ENCODE assay signal across 17 cellular contexts in genomic region chr2:108316194-108316880, GRCh38. TPM values are rescaled to one million over a fixed set of nuclear protein-coding genes. Genes with fewer than 3 reads are reported as not detected.
A peak's percentile ranks its signal among the peaks of the same experiment; 100 is the strongest.
DNase-seq lines count a peak whose midpoint lies in the region; ATAC-seq and TF ChIP-seq lines count a peak whose summit lies in the region.
"Had no signal": no experiment of that assay in that cellular context is flagged by ENCODE, and none has a peak within 500 bp of the region (broad histone marks: within the 10 kb centered on the region; RNA-seq: fewer than 3 reads in every experiment).

No MANE protein-coding gene starts in this region.

- peak overlapping the region; percentile 39 for H3K4me3 Mint-ChIP-seq in type B pancreatic cell
- no peak overlapping the region for H3K4me3 Mint-ChIP-seq in activated CD4-positive, alpha-beta memory T cell treated with anti-CD3 and anti-CD28 coated beads for 36 hours
- no peak overlapping the region for H3K4me3 Mint-ChIP-seq in activated T-cell treated with anti-CD3 and anti-CD28 coated beads, Interleukin-2, amount 50 U/mL, for 4 hours
- H3K4me3 Mint-ChIP-seq: CD14-positive monocyte, neural crest cell had no signal

- H3K9me3 Mint-ChIP-seq in type B pancreatic cell: no peaks in the 10 kb centered on the region
- no peaks in the 10 kb centered on the region for H3K9me3 Mint-ChIP-seq in activated CD4-positive, alpha-beta memory T cell treated with anti-CD3 and anti-CD28 coated beads for 36 hours
- no peaks in the 10 kb centered on the region for H3K9me3 Mint-ChIP-seq in activated T-cell treated with anti-CD3 and anti-CD28 coated beads, Interleukin-2, amount 50 U/mL, for 4 hours
- H3K9me3 Mint-ChIP-seq: neural crest cell had no signal

- H3K4me3 ChIP-seq in left lung: no peak overlapping the region

- intact Hi-C loops in left lung (cut with DNase I): no loop called here
- intact Hi-C loops in activated CD4-positive, alpha-beta memory T cell treated with anti-CD3 and anti-CD28 coated beads for 36 hours (cut with micrococcal nuclease): no loop called here

- POLR2A ChIA-PET in activated CD4-positive, alpha-beta memory T cell treated with anti-CD3 and anti-CD28 coated beads for 36 hours (lab: Charles Lee): no interaction called here

- H3K36me3 ChIP-seq in left lung: no peaks in the 10 kb centered on the region

- H3K9me3 ChIP-seq in left lung: no peaks in the 10 kb centered on the region

- peaks cover 40% of the 10 kb centered on the region for H3K4me1 Mint-ChIP-seq in type B pancreatic cell (ENCODE audit: unreplicated experiment)
- no peaks in the 10 kb centered on the region for H3K4me1 Mint-ChIP-seq in activated CD4-positive, alpha-beta memory T cell treated with anti-CD3 and anti-CD28 coated beads for 36 hours (ENCODE audit: low read depth)
- no peaks in the 10 kb centered on the region for H3K4me1 Mint-ChIP-seq in activated T-cell treated with anti-CD3 and anti-CD28 coated beads, Interleukin-2, amount 50 U/mL, for 4 hours (ENCODE audit: low read depth)
- H3K4me1 Mint-ChIP-seq: CD14-positive monocyte had no signal

- H3K27ac ChIP-seq in left lung: peak overlapping the region in 1 of 2 donors; percentile 67

- no peaks in the 10 kb centered on the region for H3K27me3 Mint-ChIP-seq in type B pancreatic cell
- no peaks in the 10 kb centered on the region for H3K27me3 Mint-ChIP-seq in activated CD4-positive, alpha-beta memory T cell treated with anti-CD3 and anti-CD28 coated beads for 36 hours
- H3K27me3 Mint-ChIP-seq in activated T-cell treated with anti-CD3 and anti-CD28 coated beads, Interleukin-2, amount 50 U/mL, for 4 hours (ENCODE audit: low read depth): no peaks in the 10 kb centered on the region

- TF ChIP-seq CTCF in left lung (IDR thresholded peaks at IDR 0.05) (no peak), type B pancreatic cell (conservative IDR thresholded peaks at IDR 0.05) (no peak)

- CTCF ChIA-PET in activated CD4-positive, alpha-beta memory T cell treated with anti-CD3 and anti-CD28 coated beads for 36 hours (lab: Charles Lee): no interaction called here

- ATAC-seq in left lung: peak; percentile 71
- no peak for ATAC-seq in activated T-cell treated with anti-CD3 and anti-CD28 coated beads, Interleukin-2, amount 50 U/mL, for 4 hours

- no peaks in the 10 kb centered on the region for H3K36me3 Mint-ChIP-seq in type B pancreatic cell
- H3K36me3 Mint-ChIP-seq in activated CD4-positive, alpha-beta memory T cell treated with anti-CD3 and anti-CD28 coated beads for 36 hours: no peaks in the 10 kb centered on the region
- no peaks in the 10 kb centered on the region for H3K36me3 Mint-ChIP-seq in activated T-cell treated with anti-CD3 and anti-CD28 coated beads, Interleukin-2, amount 50 U/mL, for 4 hours (ENCODE audit: insufficient read depth)
- H3K36me3 Mint-ChIP-seq: CD14-positive monocyte had no signal

- H3K4me1 ChIP-seq in left lung: peaks cover 0 to 4% of the 10 kb centered on the region in 2 donors

- H3K27me3 ChIP-seq in left lung: no peaks in the 10 kb centered on the region

- DNase-seq in NCI-H510A treated with DMSO at 0.1 percent for 48 hours (lab: John Stamatoyannopoulos, UW): peak; percentile 41
- no peak for DNase-seq in NCI-H510A (lab: John Stamatoyannopoulos, UW)
- peak; percentile 4 for DNase-seq in dermis blood vessel endothelial cell
- DNase-seq in left lung: no peak
- no peak for DNase-seq in type B pancreatic cell (ENCODE audit: extremely low spot score, unreplicated experiment)
- DNase-seq in activated naive CD4-positive, alpha-beta T cell treated with Interleukin-2 at 50 U/mL for 16 hours: no peak
- DNase-seq in activated CD4-positive, alpha-beta memory T cell treated with anti-CD3 and anti-CD28 coated beads for 36 hours: no peak
- DNase-seq in activated T-cell treated with anti-CD3 and anti-CD28 coated beads, Interleukin-2, amount 50 U/mL, for 4 hours: no peak
- DNase-seq: 8988T; activated naive CD4-positive, alpha-beta T cell; foreskin melanocyte; left cardiac atrium; NCI-H2081; NK-92 treated with Interleukin-12 subunit alpha and Interleukin-12 subunit beta, amount 100 ng/mL, for 24 hours; SHP77 treated with DMSO at 0.1 percent for 48 hours had no signal

- H3K27ac Mint-ChIP-seq in type B pancreatic cell: peak overlapping the region; percentile 83
- H3K27ac Mint-ChIP-seq in activated CD4-positive, alpha-beta memory T cell treated with anti-CD3 and anti-CD28 coated beads for 36 hours: no peak overlapping the region
- H3K27ac Mint-ChIP-seq: CD14-positive monocyte had no signal

RNA-seq across cellular contexts. Expression of gene SULT1C2, which starts 27.6 kb away (rescaled TPM):
- 0.05 TPM in 1 of 2 replicates, not detected in the other for total RNA-seq in dermis blood vessel endothelial cell
- 10 to 100 TPM in 1 of 2 donors, 1 to 10 TPM in 1; 5.4 to 14.6 TPM for total RNA-seq in left lung
- 4.2 and 5.9 TPM in 2 replicates for total RNA-seq in type B pancreatic cell (ENCODE audit: low replicate concordance)
- total RNA-seq in activated CD4-positive, alpha-beta memory T cell treated with anti-CD3 and anti-CD28 coated beads for 36 hours: not detected
- total RNA-seq in activated T-cell treated with anti-CD3 and anti-CD28 coated beads, Interleukin-2, amount 50 U/mL, for 4 hours: not detected

Comparison
In these comparisons a context has a peak if more than half of its experiments do, and no peak if none do; other contexts are left out.
1. DNase-seq: peak in NCI-H510A treated with DMSO at 0.1 percent for 48 hours (single experiment) and dermis blood vessel endothelial cell (single experiment); none in NCI-H510A (single experiment), left lung (0 of 2), type B pancreatic cell (single experiment), activated naive CD4-positive, alpha-beta T cell treated with Interleukin-2 at 50 U/mL for 16 hours (single experiment), activated CD4-positive, alpha-beta memory T cell treated with anti-CD3 and anti-CD28 coated beads for 36 hours (single experiment) and activated T-cell treated with anti-CD3 and anti-CD28 coated beads, Interleukin-2, amount 50 U/mL, for 4 hours (single experiment).